Comparison of ENCODE assay signal across 9 cellular contexts in genomic region chr4:39360611-39361010, GRCh38. TPM values are rescaled to one million over a fixed set of nuclear protein-coding genes. Genes with fewer than 3 reads are reported as not detected.
DNase-seq lines count a peak whose midpoint lies in the region; ATAC-seq and TF ChIP-seq lines count a peak whose summit lies in the region.
"Not testable (repeated sequence)": the region's sequence is repeated elsewhere in the genome, so short reads cannot be mapped to it uniquely, and the experiment has no call there.
"Had no signal": no experiment of that assay in that cellular context is flagged by ENCODE, and none has a peak within 500 bp of the region (broad histone marks: within the 10 kb centered on the region; RNA-seq: fewer than 3 reads in every experiment).

No MANE protein-coding gene starts in this region.

- H3K36me3 Mint-ChIP-seq in naive B cell: not testable (repeated sequence)

- H3K79me2 ChIP-seq in OCI-LY1 (ENCODE audit: insufficient read depth, low read length): peaks cover 95% of the 10 kb centered on the region

- H3K4me1 Mint-ChIP-seq in naive B cell: peaks cover 35 to 79% (median 48%) of the 10 kb centered on the region in 3 donors

- not testable (repeated sequence) for H3K9me2 ChIP-seq in OCI-LY1 (ENCODE audit: low read depth, low read length)

- not testable (repeated sequence) for TF ChIP-seq CTCF in GM12865 (IDR thresholded peaks at IDR 0.05; ENCODE audit: insufficient read depth, low read depth, low read length, missing control alignments); OCI-LY1 (IDR thresholded peaks at IDR 0.05; ENCODE audit: low read length)

- H3K27me3 Mint-ChIP-seq in naive B cell: not testable (repeated sequence)

- H3K27ac ChIP-seq in OCI-LY1 (ENCODE audit: low read depth, low read length, poor library complexity, severe bottlenecking): peak overlapping the region; percentile 64

- not testable (repeated sequence) for H3K36me3 ChIP-seq in OCI-LY1 (ENCODE audit: insufficient read depth, low read length)

- peak overlapping the region in 5 of 8 donors; percentile 26 to 70 (median 45) for H3K4me3 Mint-ChIP-seq in naive B cell

- H3K9me3 Mint-ChIP-seq in naive B cell: not testable (repeated sequence)

- not testable (repeated sequence) for H2AFZ ChIP-seq in OCI-LY1 (ENCODE audit: low read length)

- H3K4me2 ChIP-seq in OCI-LY1 (ENCODE audit: low read length): 0 out of 2 replicates have a peak overlapping the region, but pooled peaks have one; percentile 7

- peaks cover 83% of the 10 kb centered on the region for H3K4me1 ChIP-seq in OCI-LY1 (ENCODE audit: insufficient read depth, low read length, severe bottlenecking)

- DNase-seq in GM12865 (ENCODE audit: low read depth): peak; percentile 52
- peak; percentile 49 for DNase-seq in naive B cell

- not testable (repeated sequence) for H3K9ac ChIP-seq in OCI-LY1 (ENCODE audit: low read length)

- ATAC-seq in GM18519 (IDR thresholded peaks at IDR 0.05; ENCODE audit: low FRiP score, unreplicated experiment): peak; percentile 51
- peak; percentile 61 for ATAC-seq in GM19351 (IDR thresholded peaks at IDR 0.05; ENCODE audit: unreplicated experiment)
- ATAC-seq in HG02642 (IDR thresholded peaks at IDR 0.05; ENCODE audit: poor library complexity, unreplicated experiment): peak; percentile 46
- ATAC-seq in HG03060 (IDR thresholded peaks at IDR 0.05; ENCODE audit: low read depth, unreplicated experiment): peak; percentile 52
- ATAC-seq in HG03442 (IDR thresholded peaks at IDR 0.05; ENCODE audit: unreplicated experiment): peak; percentile 57
- ATAC-seq in naive B cell (ENCODE audit: low read depth in 2 of 2): peak; percentile 84 to 87

- not testable (repeated sequence) for H3K4me3 ChIP-seq in GM12865 (ENCODE audit: low read depth, low read length); OCI-LY1 (ENCODE audit: low read depth, low read length, poor library complexity, severe bottlenecking)

- H3K27me3 ChIP-seq in OCI-LY1 (ENCODE audit: insufficient read depth, low read length): not testable (repeated sequence)

- H3K9me3 ChIP-seq in OCI-LY1 (ENCODE audit: low read length): not testable (repeated sequence)

- peak overlapping the region in 2 of 6 donors; percentile 67 to 89 for H3K27ac Mint-ChIP-seq in naive B cell

- H3F3A ChIP-seq in OCI-LY1 (ENCODE audit: insufficient read depth, low read length): peaks cover 10% of the 10 kb centered on the region

- H4K20me1 ChIP-seq in OCI-LY1 (ENCODE audit: insufficient read depth, low read length): not testable (repeated sequence)

RNA-seq across cellular contexts. Expression of gene RFC1, which starts 5.6 kb away (rescaled TPM):
- 10 to 100 TPM in 5 of 6 donors, 1 to 10 TPM in 1; 9.0 to 54.7 (median 37.9) TPM for polyA plus RNA-seq in naive B cell (ENCODE audit: low read depth in 6 of 6)

RNA-seq across cellular contexts. Expression of gene KLB, which starts 46.1 kb away (rescaled TPM):
- polyA plus RNA-seq in naive B cell (ENCODE audit: low read depth in 6 of 6): under 1 TPM in 5 of 6 donors, not detected in 1; 0.10 to 0.34 (median 0.21) TPM
- polyA plus RNA-seq: SK-N-SH had no signal
